ENCODE assay signal across 25 cellular contexts in the genomic region with DNA sequence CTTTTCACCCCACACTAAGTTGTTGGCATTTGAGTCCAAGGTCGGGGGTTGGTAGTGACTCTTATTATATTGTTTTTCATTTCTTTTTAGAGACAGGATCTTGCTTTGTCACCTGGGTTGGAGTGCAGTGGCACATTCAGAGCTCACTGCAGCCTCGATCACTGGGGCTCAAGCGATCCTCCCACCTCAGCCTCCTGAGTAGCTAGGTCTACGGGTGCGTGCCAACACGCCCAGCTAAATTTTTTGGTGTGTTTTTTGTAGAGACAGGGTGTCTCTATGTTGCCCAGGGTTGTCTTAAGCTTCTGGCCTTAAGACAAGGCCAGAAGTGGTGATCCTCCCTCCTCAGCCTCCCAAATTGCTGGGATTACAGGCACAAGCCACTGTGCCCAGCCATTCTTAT. TPM values are rescaled to one million over a fixed set of nuclear protein-coding genes. Genes with fewer than 3 reads are reported as not detected.
"Had no signal": no experiment of that assay in that cellular context is flagged by ENCODE, and none has a peak within 500 bp of the region (broad histone marks: within the 10 kb centered on the region; RNA-seq: fewer than 3 reads in every experiment).

No MANE protein-coding gene starts in this region.

- H3K4me1 ChIP-seq: adrenal gland had no signal

- DNase-seq: activated CD4-positive, alpha-beta memory T cell treated with anti-CD3 and anti-CD28 coated beads for 36 hours; activated CD4-positive, alpha-beta T cell treated with anti-CD3 and anti-CD28 coated beads, Interleukin-2, amount 10 ng/mL, durations not matched to agents 7 days and 5 days; activated CD4-positive, CD25-positive, alpha-beta regulatory T cell; activated CD8-positive, alpha-beta memory T cell treated with anti-CD3 and anti-CD28 coated beads for 24 hours; activated gamma-delta T cell treated with Interleukin-2 at 50 U/mL for 16 hours; activated naive CD4-positive, alpha-beta T cell treated with anti-CD3 and anti-CD28 coated beads, Interleukin-2, amount 50 U/mL, for 16 hours; activated naive CD8-positive, alpha-beta T cell treated with anti-CD3 and anti-CD28 coated beads, Interleukin-2, amount 10 ng/mL, durations not matched to agents 7 days and 5 days; activated T-cell treated with anti-CD3 and anti-CD28 coated beads, Interleukin-2, amount 50 U/mL, for 4 hours; anterior cingulate cortex; NCI-H1092; NCI-H1417 treated with DMSO at 0.1 percent for 48 hours; NCI-H1694; NCI-H2029; NCI-H2107; NCI-H2171 treated with DMSO at 0.1 percent for 48 hours; NCI-H226; NCI-H526; NCI-H774; PC-3; T-cell; T-helper 2 cell; T1000 had no signal

- ATAC-seq: activated T-cell treated with anti-CD3 and anti-CD28 coated beads, Interleukin-2, amount 50 U/mL, for 4 hours; PC-3; T-cell had no signal

- H3K27me3 ChIP-seq: adrenal gland had no signal

- H3K9me3 ChIP-seq: adrenal gland had no signal

- H3K9ac ChIP-seq: KMS-11 had no signal

- H3K4me3 ChIP-seq: adrenal gland, SK-N-MC had no signal

- H3K36me3 ChIP-seq: adrenal gland had no signal

- H3K27ac ChIP-seq: adrenal gland, KMS-11, SK-N-MC had no signal

- H3K4me2 ChIP-seq: KMS-11 had no signal

RNA-seq across cellular contexts. Expression of a gene that starts 25.1 kb away (rescaled TPM):
- total RNA-seq: activated CD4-positive, alpha-beta memory T cell treated with anti-CD3 and anti-CD28 coated beads for 36 hours had no signal
